In the genomic region with DNA sequence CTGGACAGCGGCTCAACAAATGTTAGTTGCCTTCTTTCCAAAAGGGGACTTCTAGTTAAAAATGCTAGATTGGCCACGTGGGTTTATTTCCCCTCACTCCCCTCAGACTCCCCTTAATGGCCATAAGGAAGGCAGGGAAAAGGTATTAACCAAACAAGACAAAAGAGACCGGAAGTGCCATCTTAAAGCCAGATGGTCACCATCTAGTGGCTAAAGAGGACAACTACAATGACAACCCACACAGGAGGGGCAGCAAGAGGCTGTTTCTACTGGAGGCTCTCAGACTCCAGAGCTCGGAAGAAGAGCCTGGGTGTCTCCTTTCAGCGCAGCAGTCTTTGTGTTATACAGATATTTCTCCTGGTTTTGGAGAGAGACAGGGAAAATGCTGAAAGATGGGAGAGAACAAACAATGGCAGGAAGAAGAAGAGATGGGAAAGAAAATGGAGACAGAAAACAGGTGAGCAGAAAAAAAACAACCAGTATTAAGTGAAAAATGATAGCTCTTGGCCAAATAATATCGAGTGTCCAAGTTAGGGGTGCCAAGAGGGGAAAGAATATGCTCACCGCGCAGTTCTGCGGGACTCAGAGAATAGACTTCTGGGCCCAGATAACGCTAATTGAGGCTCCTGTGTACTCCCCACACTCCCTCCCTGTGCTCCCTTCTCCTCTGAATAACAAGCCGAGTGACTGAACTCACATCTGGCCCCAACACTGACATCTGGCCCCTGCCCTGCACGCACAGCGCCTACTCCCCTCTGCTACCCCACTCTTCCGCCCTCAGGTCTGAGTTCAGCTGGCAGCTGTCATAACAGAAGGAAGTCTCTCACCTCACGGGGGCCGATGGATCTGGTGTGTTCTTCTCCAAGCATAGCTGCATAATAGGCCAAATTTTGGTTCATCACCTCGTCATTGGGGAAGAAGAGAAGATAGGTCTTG, we compare ENCODE assay signal across 8 cellular contexts. TPM values are rescaled to one million over a fixed set of nuclear protein-coding genes. Genes with fewer than 3 reads are reported as not detected.
DNase-seq lines count a peak whose midpoint lies in the region; ATAC-seq and TF ChIP-seq lines count a peak whose summit lies in the region.

No MANE protein-coding gene starts in this region.

- peaks cover 4% of the 10 kb centered on the region; the same call in 1 of the 2 replicates for H3K9me3 ChIP-seq in NT2/D1 (ENCODE audit: insufficient read depth, low read length)

- peaks cover 97% of the 10 kb centered on the region for H3K36me3 ChIP-seq in NT2/D1 (ENCODE audit: insufficient read depth, insufficient read length, low read length)

- ATAC-seq in GM21717 (IDR thresholded peaks at IDR 0.05; ENCODE audit: unreplicated experiment) = no peak

- H3K9ac ChIP-seq in NT2/D1 (ENCODE audit: insufficient read length, low read depth) = peak overlapping the region; percentile 43

- no peaks in the 10 kb centered on the region for H3K27me3 ChIP-seq in NT2/D1 (ENCODE audit: insufficient read depth, insufficient read length)

- peak; percentile 75 for TF ChIP-seq CTCF in choroid plexus epithelial cell (conservative IDR thresholded peaks at IDR 0.05; ENCODE audit: low read depth, low read length)

- DNase-seq in DMS153 (lab: John Stamatoyannopoulos, UW) (peak; percentile 72), HT1080 (ENCODE audit: low read depth) (peak; percentile 56), NT2/D1 (ENCODE audit: low read depth, low spot score) (peak; percentile 74), choroid plexus epithelial cell (ENCODE audit: low read depth) (peak; percentile 85), lung microvascular endothelial cell (ENCODE audit: low read depth in 2 of 2) (peak; percentile 75), cerebellar nuclear complex (lab: John Stamatoyannopoulos, UW) (no peak)
- no peak for DNase-seq in activated CD4-positive, alpha-beta T cell treated with anti-CD3 and anti-CD28 coated beads for 48 hours

- H3K4me3 ChIP-seq in NT2/D1 (ENCODE audit: insufficient read length, low read depth) (no peak overlapping the region), choroid plexus epithelial cell (ENCODE audit: low read depth, low read length) (no peak overlapping the region)

- peaks cover 7% of the 10 kb centered on the region for H3K4me1 ChIP-seq in NT2/D1 (ENCODE audit: insufficient read depth, insufficient read length)

RNA-seq across cellular contexts. Expression of a gene that starts 9.6 kb away (rescaled TPM):
- total RNA-seq in HT1080 (2014; rRNA removed; shearing (Covaris generic)) = 61.5 and 62.3 TPM in 2 replicates
- 46.6 and 48.3 TPM in 2 replicates for polyA plus RNA-seq in HT1080 (2015; cell fraction: cytosol; rRNA removed)
- 178 and 222 TPM in 2 replicates for polyA plus RNA-seq in HT1080 (2015; cell fraction: nucleus; rRNA removed)
- 68.0 and 69.8 TPM in 2 replicates for total RNA-seq in lung microvascular endothelial cell

RNA-seq across cellular contexts. Expression of a gene that starts 9.8 kb away (rescaled TPM):
- total RNA-seq in HT1080 (2014; rRNA removed; shearing (Covaris generic)) = 1.3 and 1.8 TPM in 2 replicates
- polyA plus RNA-seq in HT1080 (2015; cell fraction: cytosol; rRNA removed) = 1.5 and 2.8 TPM in 2 replicates
- polyA plus RNA-seq in HT1080 (2015; cell fraction: nucleus; rRNA removed) = 1.3 and 5.4 TPM in 2 replicates
- total RNA-seq in lung microvascular endothelial cell = 3.1 and 3.8 TPM in 2 replicates

RNA-seq across cellular contexts. Expression of a gene that starts 17.2 kb away (rescaled TPM):
- not detected in 2 replicates for total RNA-seq in HT1080 (2014; rRNA removed; shearing (Covaris generic))
- 0.15 TPM in 1 of 2 replicates, not detected in the other for polyA plus RNA-seq in HT1080 (2015; cell fraction: cytosol; rRNA removed)
- not detected in 2 replicates for polyA plus RNA-seq in HT1080 (2015; cell fraction: nucleus; rRNA removed)
- total RNA-seq in lung microvascular endothelial cell = not detected in 2 replicates

RNA-seq across cellular contexts. Expression of a gene that starts 27.6 kb away (rescaled TPM):
- 0.03 TPM in 1 of 2 replicates, not detected in the other for total RNA-seq in HT1080 (2014; rRNA removed; shearing (Covaris generic))
- polyA plus RNA-seq in HT1080 (2015; cell fraction: cytosol; rRNA removed) = 0.02 TPM in 1 of 2 replicates, not detected in the other
- polyA plus RNA-seq in HT1080 (2015; cell fraction: nucleus; rRNA removed) = 0.12 and 0.29 TPM in 2 replicates
- total RNA-seq in lung microvascular endothelial cell = not detected in 2 replicates

RNA-seq across cellular contexts. Expression of a gene that starts 59.7 kb away (rescaled TPM):
- total RNA-seq in HT1080 (2014; rRNA removed; shearing (Covaris generic)) = 3.3 and 5.9 TPM in 2 replicates
- 6.0 and 7.8 TPM in 2 replicates for polyA plus RNA-seq in HT1080 (2015; cell fraction: cytosol; rRNA removed)
- polyA plus RNA-seq in HT1080 (2015; cell fraction: nucleus; rRNA removed) = 12.4 and 13.5 TPM in 2 replicates
- 6.1 and 7.1 TPM in 2 replicates for total RNA-seq in lung microvascular endothelial cell

Comparison
In these comparisons a context has a peak if more than half of its experiments do, and no peak if none do; other contexts are left out.
1. DNase-seq: peak in DMS153 (single experiment), HT1080 (single experiment), NT2/D1 (single experiment), choroid plexus epithelial cell (single experiment) and lung microvascular endothelial cell (2 of 2); none in cerebellar nuclear complex (0 of 2) and activated CD4-positive, alpha-beta T cell treated with anti-CD3 and anti-CD28 coated beads for 48 hours (single experiment).